21 cellular contexts compared by ENCODE assay signal in genomic region chr2:119453972-119454593, GRCh38. TPM values are rescaled to one million over a fixed set of nuclear protein-coding genes. Genes with fewer than 3 reads are reported as not detected.
"Had no signal": no experiment of that assay in that cellular context is flagged by ENCODE, and none has a peak within 500 bp of the region (broad histone marks: within the 10 kb centered on the region; RNA-seq: fewer than 3 reads in every experiment).

No MANE protein-coding gene starts in this region.

- DNase-seq: IMR-90, Karpas-422, KG1, MG63, NCI-H1092, NCI-H1105 treated with DMSO at 0.1 percent for 48 hours, NCI-H1417 treated with DMSO at 0.1 percent for 48 hours, NCI-H146, NCI-H187, NCI-H2029, NCI-H2171 treated with DMSO at 0.1 percent for 48 hours, NCI-H2227 treated with DMSO at 0.1 percent for 48 hours, NCI-H510A, NCI-H524 treated with DMSO at 0.1 percent for 48 hours, NCI-H69, NCI-H774, Right ventricle myocardium superior, RPMI8226, SK-N-SH had no signal

- H3K9me3 ChIP-seq: MG63, SK-N-SH had no signal

- H3K4me2 ChIP-seq: SK-N-SH had no signal

- H3K27me3 ChIP-seq: MG63 had no signal

- ATAC-seq: HepG2 had no signal

- H3K9ac ChIP-seq: SK-N-SH had no signal

- H3K4me3 ChIP-seq: MG63 had no signal

- H3K36me3 ChIP-seq: MG63 had no signal

RNA-seq across cellular contexts. Expression of gene TMEM37, which starts 22.4 kb away (rescaled TPM):
- total RNA-seq: SK-MEL-5 had no signal
